ENCODE assay signal across 22 cellular contexts in genomic region chr1:208254862-208255261, GRCh38. TPM values are rescaled to one million over a fixed set of nuclear protein-coding genes. Genes with fewer than 3 reads are reported as not detected.
DNase-seq lines count a peak whose midpoint lies in the region; ATAC-seq, FAIRE-seq and TF ChIP-seq lines count a peak whose summit lies in the region.
"Had no signal": no experiment of that assay in that cellular context is flagged by ENCODE, and none has a peak within 500 bp of the region (broad histone marks: within the 10 kb centered on the region; RNA-seq: fewer than 3 reads in every experiment).

No MANE protein-coding gene starts in this region.

- H3K4me2 ChIP-seq in GM23248 (ENCODE audit: unreplicated experiment) (peak overlapping the region; percentile 22), astrocyte (ENCODE audit: low read length) (peak overlapping the region; percentile 22)
- H3K4me2 ChIP-seq: KMS-11 had no signal

- no peaks in the 10 kb centered on the region for H3K36me3 ChIP-seq in GM23248 (ENCODE audit: low read depth)
- no peaks in the 10 kb centered on the region for H3K36me3 ChIP-seq in astrocyte (ENCODE audit: insufficient read depth, low read length)
- no peaks in the 10 kb centered on the region for H3K36me3 ChIP-seq in BE2C
- H3K36me3 ChIP-seq: tibial artery had no signal

- peaks cover 37% of the 10 kb centered on the region for H3K4me1 Mint-ChIP-seq in astrocyte (ENCODE audit: low read depth, unreplicated experiment)
- H3K4me1 Mint-ChIP-seq: activated CD8-positive, alpha-beta memory T cell treated with anti-CD3 and anti-CD28 coated beads, Interleukin-2, amount 10 ng/mL, durations not matched to agents 7 days and 5 days; naive B cell; stimulated activated memory B cell treated with anti-CD40 and anti-IgM and Interleukin-4, amounts not matched to agents 10 μg/mL and 1 μg/mL and 100 μg/mL, for 72 hours had no signal

- H3K9me3 ChIP-seq in GM23248 (ENCODE audit: low read depth) (no peaks in the 10 kb centered on the region), astrocyte (ENCODE audit: insufficient read depth, low read depth, low read length) (no peaks in the 10 kb centered on the region), BE2C (no peaks in the 10 kb centered on the region)

- no peaks in the 10 kb centered on the region for H3K9me3 Mint-ChIP-seq in astrocyte (ENCODE audit: unreplicated experiment)

- H3K36me3 Mint-ChIP-seq in astrocyte (ENCODE audit: low read depth, unreplicated experiment) = no peaks in the 10 kb centered on the region
- H3K36me3 Mint-ChIP-seq: activated CD8-positive, alpha-beta memory T cell treated with anti-CD3 and anti-CD28 coated beads, Interleukin-2, amount 10 ng/mL, durations not matched to agents 7 days and 5 days; stimulated activated memory B cell treated with anti-CD40 and anti-IgM and Interleukin-4, amounts not matched to agents 10 μg/mL and 1 μg/mL and 100 μg/mL, for 72 hours had no signal

- in situ Hi-C loops in GM23248 (cut with MboI) = no loop called here

- ATAC-seq in HG02588 (IDR thresholded peaks at IDR 0.05; ENCODE audit: unreplicated experiment) = no peak
- no peak for ATAC-seq in HG02763 (IDR thresholded peaks at IDR 0.05; ENCODE audit: unreplicated experiment)
- ATAC-seq: activated CD8-positive, alpha-beta memory T cell treated with anti-CD3 and anti-CD28 coated beads, Interleukin-2, amount 10 ng/mL, durations not matched to agents 7 days and 5 days; esophagus mucosa; left lobe of liver; stimulated activated memory B cell treated with anti-CD40 and anti-IgM and Interleukin-4, amounts not matched to agents 10 μg/mL and 1 μg/mL and 100 μg/mL, for 72 hours had no signal

- H3K27me3 Mint-ChIP-seq in astrocyte (ENCODE audit: low read depth, unreplicated experiment) = peaks cover 13% of the 10 kb centered on the region

- H3K4me1 ChIP-seq in GM23248 (ENCODE audit: insufficient read depth) (peaks cover 14% of the 10 kb centered on the region), astrocyte (ENCODE audit: insufficient read depth, low read length) (peaks cover 12% of the 10 kb centered on the region), BE2C (peaks cover 31% of the 10 kb centered on the region)

- no peak overlapping the region for H3K4me3 Mint-ChIP-seq in astrocyte (ENCODE audit: unreplicated experiment)
- H3K4me3 Mint-ChIP-seq: activated CD8-positive, alpha-beta memory T cell treated with anti-CD3 and anti-CD28 coated beads, Interleukin-2, amount 10 ng/mL, durations not matched to agents 7 days and 5 days; naive B cell; stimulated activated memory B cell treated with anti-CD40 and anti-IgM and Interleukin-4, amounts not matched to agents 10 μg/mL and 1 μg/mL and 100 μg/mL, for 72 hours had no signal

- peaks cover 50% of the 10 kb centered on the region for H3K27me3 ChIP-seq in GM23248 (replicated peaks; ENCODE audit: insufficient read depth)
- H3K27me3 ChIP-seq in astrocyte (ENCODE audit: insufficient read depth, low read length) = peaks cover 7% of the 10 kb centered on the region
- no peaks in the 10 kb centered on the region for H3K27me3 ChIP-seq in BE2C
- H3K27me3 ChIP-seq: tibial artery had no signal

- H3F3A ChIP-seq in GM23248 (ENCODE audit: insufficient read depth) = peaks cover 21% of the 10 kb centered on the region

- DNase-seq in GM23248 (peak; percentile 84), astrocyte (ENCODE audit: low read depth) (peak; percentile 89), fibroblast of pulmonary artery (ENCODE audit: low read depth) (peak; percentile 59), renal cortical epithelial cell (ENCODE audit: low read depth) (peak; percentile 74), NCI-H524 (lab: John Stamatoyannopoulos, UW) (no peak), BE2C (no peak)
- DNase-seq: activated CD4-positive, CD25-positive, alpha-beta regulatory T cell treated with anti-CD3 and anti-CD28 coated beads, Interleukin-2, amount 50 U/mL, for 72 hours; activated CD8-positive, alpha-beta memory T cell treated with anti-CD3 and anti-CD28 coated beads, Interleukin-2, amount 10 ng/mL, durations not matched to agents 7 days and 5 days; activated effector memory CD4-positive, alpha-beta T cell treated with Interleukin-2 at 50 U/mL for 16 hours; naive B cell; NCI-H1436 treated with DMSO at 0.1 percent for 48 hours; NCI-H345; posterior cingulate gyrus; SHP77 treated with DMSO at 0.1 percent for 48 hours; tibial artery had no signal

- TF ChIP-seq CTCF in astrocyte (IDR thresholded peaks at IDR 0.05; ENCODE audit: insufficient read depth, low read depth, low read length) (no peak), fibroblast of pulmonary artery (IDR thresholded peaks at IDR 0.05; ENCODE audit: low read length, missing control alignments) (no peak), BE2C (IDR thresholded peaks at IDR 0.05; ENCODE audit: low read depth, low read length) (no peak)

- 19 to 29% methylated on average over 1 of the region's 1 CpG for WGBS in GM23248 (ENCODE audit: low coverage in 1 of 2, low lambda C conversion rate in 2 of 2, missing lambda C conversion rate in 2 of 2), 2 experiments

- H3K9ac ChIP-seq in GM23248 = no peak overlapping the region
- H3K9ac ChIP-seq in astrocyte (ENCODE audit: low read length) = no peak overlapping the region
- H3K9ac ChIP-seq: KMS-11 had no signal

- no peak overlapping the region; the same call in 1 of the 2 replicates for H3K27ac ChIP-seq in GM23248
- peak overlapping the region; percentile 29 for H3K27ac ChIP-seq in astrocyte (ENCODE audit: low read depth, low read length)
- H3K27ac ChIP-seq: C4-2B, KMS-11, tibial artery had no signal

- peak overlapping the region; percentile 87 for H3K27ac Mint-ChIP-seq in astrocyte (ENCODE audit: unreplicated experiment)
- H3K27ac Mint-ChIP-seq: activated CD8-positive, alpha-beta memory T cell treated with anti-CD3 and anti-CD28 coated beads, Interleukin-2, amount 10 ng/mL, durations not matched to agents 7 days and 5 days; naive B cell; stimulated activated memory B cell treated with anti-CD40 and anti-IgM and Interleukin-4, amounts not matched to agents 10 μg/mL and 1 μg/mL and 100 μg/mL, for 72 hours had no signal

- no peak overlapping the region for H2AFZ ChIP-seq in GM23248
- no peak overlapping the region for H2AFZ ChIP-seq in astrocyte (ENCODE audit: low read depth, low read length)

- H3K79me2 ChIP-seq in GM23248 (ENCODE audit: insufficient read depth) (no peaks in the 10 kb centered on the region), astrocyte (ENCODE audit: insufficient read depth, low read length) (no peaks in the 10 kb centered on the region)

- no peak overlapping the region for H3K4me3 ChIP-seq in GM23248
- H3K4me3 ChIP-seq in astrocyte (ENCODE audit: insufficient read depth, low read depth, low read length) = no peak overlapping the region
- no peak overlapping the region for H3K4me3 ChIP-seq in fibroblast of pulmonary artery (replicated peaks; ENCODE audit: low read depth, low read length)
- no peak overlapping the region for H3K4me3 ChIP-seq in BE2C (ENCODE audit: low read depth, low read length)
- H3K4me3 ChIP-seq: tibial artery had no signal

- H4K20me1 ChIP-seq in GM23248 (ENCODE audit: insufficient read depth) = no peaks in the 10 kb centered on the region
- H4K20me1 ChIP-seq in astrocyte (ENCODE audit: insufficient read depth, low read length) = no peaks in the 10 kb centered on the region

- FAIRE-seq in astrocyte (lab: Jason Lieb, UNC) = no peak

- H3K9me2 ChIP-seq in GM23248 (ENCODE audit: insufficient read depth) = no peaks in the 10 kb centered on the region

RNA-seq across cellular contexts. Expression of gene PLXNA2, which starts 10.7 kb away (rescaled TPM):
- 5.4 and 6.4 TPM in 2 replicates for total RNA-seq in GM23248 (2014; rRNA removed; shearing (Covaris generic))
- 3.5 and 3.7 TPM in 2 replicates for polyA plus RNA-seq in GM23248 (2016; fragmentation: Nextera tagmentation; extraction: Ambion mirVana)
- total RNA-seq in astrocyte (16.3 and 17.7 TPM in 2 replicates), renal cortical epithelial cell (5.7 and 5.8 TPM in 2 replicates)
- polyA plus RNA-seq in BE2C (2012; ENCODE audit: insufficient read depth, insufficient read length, low read depth) = 11.4 TPM

Comparison
In these comparisons a context has a peak if more than half of its experiments do, and no peak if none do; other contexts are left out.
1. DNase-seq: peak in GM23248 (single experiment), astrocyte (single experiment), fibroblast of pulmonary artery (single experiment) and renal cortical epithelial cell (single experiment); none in NCI-H524 (0 of 2) and BE2C (single experiment).